In genomic region chr10:132330486-132330833, GRCh38 we compare ENCODE assay signal across 9 cellular contexts. TPM values are rescaled to one million over a fixed set of nuclear protein-coding genes. Genes with fewer than 3 reads are reported as not detected.
DNase-seq lines count a peak whose midpoint lies in the region; ATAC-seq and TF ChIP-seq lines count a peak whose summit lies in the region.
"Had no signal": no experiment of that assay in that cellular context is flagged by ENCODE, and none has a peak within 500 bp of the region (broad histone marks: within the 10 kb centered on the region; RNA-seq: fewer than 3 reads in every experiment).

No MANE protein-coding gene starts in this region.

- no peak for TF ChIP-seq POLR2A in lower leg skin (IDR thresholded peaks at IDR 0.05)

- H3K27ac ChIP-seq in skeletal muscle tissue (ENCODE audit: low read depth, low read length), result no peak overlapping the region

- H3K4me1 ChIP-seq in HAP-1 (peaks cover 17% of the 10 kb centered on the region), skeletal muscle tissue (ENCODE audit: control insufficient read depth in 3 of 3, insufficient read depth in 3 of 3, low read length in 3 of 3) (peaks cover 19 to 37% (median 22%) of the 10 kb centered on the region in 3 donors)

- no peak for ATAC-seq in T-helper 17 cell
- no peak for ATAC-seq in left colon

- H3K4me1 Mint-ChIP-seq in T-helper 17 cell, result peaks cover 41% of the 10 kb centered on the region

- H3K27me3 Mint-ChIP-seq in T-helper 17 cell, result no peaks in the 10 kb centered on the region

- H3K36me3 Mint-ChIP-seq in T-helper 17 cell (ENCODE audit: low read depth), result peaks cover 3% of the 10 kb centered on the region

- intact Hi-C loops in left colon (cut with DNase I, micrococcal nuclease) (no loop called here), lower leg skin (cut with DNase I; ENCODE audit: low total_unique reads) (no loop called here)

- H3K9ac ChIP-seq in skeletal muscle tissue (ENCODE audit: low read depth in 1 of 3, low read length in 3 of 3), result peak overlapping the region in 2 of 3 donors; percentile 16 to 32

- H3K36me3 ChIP-seq in HAP-1 (replicated peaks), result peaks cover 20% of the 10 kb centered on the region
- H3K36me3 ChIP-seq in skeletal muscle tissue (ENCODE audit: control insufficient read depth in 3 of 3, insufficient read depth in 3 of 3, low read length in 3 of 3), result peaks cover 0 to 5% (median 2%) of the 10 kb centered on the region in 3 donors

- peak overlapping the region; percentile 94 for H3K4me3 Mint-ChIP-seq in T-helper 17 cell

- no peak overlapping the region for H3K27ac Mint-ChIP-seq in T-helper 17 cell

- 86 to 91% methylated on average over 8 of the region's 8 CpGs for WGBS in lower leg skin, 2 donors

- H3K9me3 ChIP-seq in HAP-1 (no peaks in the 10 kb centered on the region), T-helper 17 cell (ENCODE audit: control insufficient read depth, low read length, poor library complexity, severe bottlenecking) (no peaks in the 10 kb centered on the region), skeletal muscle tissue (ENCODE audit: control insufficient read depth in 3 of 3, low read length in 3 of 3) (no peaks in the 10 kb centered on the region)

- peak overlapping the region; percentile 76 for H3K4me3 ChIP-seq in HAP-1
- H3K4me3 ChIP-seq in fibroblast of pulmonary artery (replicated peaks; ENCODE audit: low read depth, low read length), result peak overlapping the region; percentile 79
- peak overlapping the region; percentile 47 to 77 (median 62) for H3K4me3 ChIP-seq in skeletal muscle tissue (ENCODE audit: low read length in 3 of 3)
- no peak overlapping the region for H3K4me3 ChIP-seq in lower leg skin (ENCODE audit: low read depth, poor library complexity, severe bottlenecking)

- in situ Hi-C loops in HAP-1 (cut with MboI; ENCODE audit: low sequenced_read_pairs), result no loop called here

- DNase-seq in HAP-1 (ENCODE audit: low spot score in 2 of 2) (no peak), T-helper 17 cell (no peak), fibroblast of pulmonary artery (ENCODE audit: low read depth) (no peak), left colon (no peak), lower leg skin (ENCODE audit: low spot score in 2 of 2) (no peak), GM19240 (ENCODE audit: insufficient read length, low spot score) (no peak), NCI-H2171 treated with DMSO at 0.1 percent for 48 hours (lab: John Stamatoyannopoulos, UW) (no peak)
- DNase-seq: NCI-H1930 had no signal

- no peaks in the 10 kb centered on the region for H3K27me3 ChIP-seq in HAP-1 (ENCODE audit: low read depth)
- H3K27me3 ChIP-seq in skeletal muscle tissue (ENCODE audit: control insufficient read depth in 3 of 3, insufficient read depth in 3 of 3, low read length in 3 of 3), result no peaks in the 10 kb centered on the region

- TF ChIP-seq CTCF in fibroblast of pulmonary artery (IDR thresholded peaks at IDR 0.05; ENCODE audit: low read length, missing control alignments), result no peak
- TF ChIP-seq CTCF in lower leg skin (IDR thresholded peaks at IDR 0.05), result no peak

RNA-seq across cellular contexts. Expression of gene LRRC27, which starts 1.5 kb away (rescaled TPM):
- total RNA-seq in T-helper 17 cell, result 1 to 10 TPM; 3.5 to 7.6 TPM
- 2.6 TPM for total RNA-seq in skeletal muscle tissue
- total RNA-seq in left colon, result 1 to 10 TPM; 6.5 to 9.2 TPM
- 10 to 100 TPM in 1 of 4 donors, 1 to 10 TPM in 3; 3.1 to 11.3 (median 8.5) TPM for total RNA-seq in lower leg skin

RNA-seq across cellular contexts. Expression of gene STK32C, which starts 22.7 kb away (rescaled TPM):
- 1 to 10 TPM; 7.1 to 8.4 TPM for total RNA-seq in T-helper 17 cell
- total RNA-seq in skeletal muscle tissue, result 8.4 TPM
- 10 to 100 TPM in 1 of 2 donors, 1 to 10 TPM in 1; 8.4 to 10.0 TPM for total RNA-seq in left colon
- 1 to 10 TPM; 4.8 to 6.4 (median 5.7) TPM for total RNA-seq in lower leg skin
